In genomic region chr19:53507523-53508442, GRCh38 we compare ENCODE assay signal across 1 cellular context.
TF ChIP-seq lines count a peak whose summit lies in the region.

No MANE protein-coding gene starts in this region.

TF ChIP-seq in HepG2, 621 proteins besides CTCF, POLR2A, EP300 and RAD21 (continues in another document):
- TF ChIP-seq NKX3-1 (CRISPR knock-in tag; IDR thresholded peaks at IDR 0.05) (peak; percentile 75; the same call in 1 of the 2 replicates), ZNF30 (CRISPR knock-in tag; IDR thresholded peaks at IDR 0.05) (no peak), CC2D1A (CRISPR knock-in tag; IDR thresholded peaks at IDR 0.05) (no peak), TARDBP (CRISPR knock-in tag; IDR thresholded peaks at IDR 0.05) (peak; percentile 89), ZSCAN29 (CRISPR knock-in tag; conservative IDR thresholded peaks at IDR 0.05) (no peak; the same call in 1 of the 2 replicates), PAF1 (CRISPR knock-in tag; IDR thresholded peaks at IDR 0.05) (no peak), CERS6 (CRISPR knock-in tag; IDR thresholded peaks at IDR 0.05) (no peak), PHB2 (IDR thresholded peaks at IDR 0.05; ENCODE audit: partially characterized antibody) (no peak), ZNF788 (CRISPR knock-in tag; IDR thresholded peaks at IDR 0.05; ENCODE audit: borderline replicate concordance) (peak; percentile 46; the same call in 1 of the 2 replicates), ZNF737 (CRISPR knock-in tag; IDR thresholded peaks at IDR 0.05; ENCODE audit: borderline replicate concordance) (no peak), ZNF772 (CRISPR knock-in tag; IDR thresholded peaks at IDR 0.05) (peak; percentile 34; the same call in 1 of the 2 replicates), ZNF326 (CRISPR knock-in tag; IDR thresholded peaks at IDR 0.05; ENCODE audit: borderline replicate concordance) (no peak), ZNF652 (CRISPR knock-in tag; IDR thresholded peaks at IDR 0.05; ENCODE audit: borderline replicate concordance, low read depth) (peak; percentile 15; the same call in 1 of the 2 replicates), WIZ (CRISPR knock-in tag; IDR thresholded peaks at IDR 0.05) (no peak), ZNF691 (CRISPR knock-in tag; IDR thresholded peaks at IDR 0.05; ENCODE audit: borderline replicate concordance, low read depth) (no peak), ZNF816 (CRISPR knock-in tag; IDR thresholded peaks at IDR 0.05; ENCODE audit: borderline replicate concordance) (0 out of 2 replicates have a peak, but pooled peaks have one; percentile 29), ISL2 (CRISPR knock-in tag; IDR thresholded peaks at IDR 0.05) (peak; percentile 73), PCBP1 (IDR thresholded peaks at IDR 0.05; ENCODE audit: borderline replicate concordance, low read depth, low read length) (no peak), KLF16 (CRISPR knock-in tag; IDR thresholded peaks at IDR 0.05) (peak in 1 of 2 experiments; percentile 36; a peak in 1 of 4 replicates), ZIK1 (CRISPR knock-in tag; IDR thresholded peaks at IDR 0.05; ENCODE audit: borderline replicate concordance, low read depth) (no peak), ETS1 (CRISPR knock-in tag; IDR thresholded peaks at IDR 0.05) (no peak), ZNF777 (CRISPR knock-in tag; IDR thresholded peaks at IDR 0.05) (no peak), GTF2F1 (IDR thresholded peaks at IDR 0.05; ENCODE audit: low read length) (no peak), TSC22D2 (CRISPR knock-in tag; IDR thresholded peaks at IDR 0.05; ENCODE audit: borderline replicate concordance) (no peak), GATAD2A (CRISPR knock-in tag; IDR thresholded peaks at IDR 0.05) (peak; percentile 84), ZNF354B (CRISPR knock-in tag; IDR thresholded peaks at IDR 0.05) (no peak), ZEB1 (IDR thresholded peaks at IDR 0.05; ENCODE audit: insufficient replicate concordance, low read depth) (no peak), ZNF282 (IDR thresholded peaks at IDR 0.05; ENCODE audit: partially characterized antibody) (no peak), ADNP (CRISPR knock-in tag; IDR thresholded peaks at IDR 0.05) (no peak), RBAK (CRISPR knock-in tag; IDR thresholded peaks at IDR 0.05) (no peak), CSRNP1 (CRISPR knock-in tag; IDR thresholded peaks at IDR 0.05) (0 out of 2 replicates have a peak, but pooled peaks have one; percentile 62), HDAC1 (CRISPR knock-in tag; IDR thresholded peaks at IDR 0.05) (peak; percentile 74), MXD1 (CRISPR knock-in tag; IDR thresholded peaks at IDR 0.05) (no peak), ZNF674 (CRISPR knock-in tag; IDR thresholded peaks at IDR 0.05; ENCODE audit: low read depth) (no peak), TEF (CRISPR knock-in tag; IDR thresholded peaks at IDR 0.05) (no peak), TAF1 (CRISPR knock-in tag; IDR thresholded peaks at IDR 0.05) (peak; percentile 54; the same call in 1 of the 2 replicates), ZNF232 (CRISPR knock-in tag; IDR thresholded peaks at IDR 0.05; ENCODE audit: borderline replicate concordance) (no peak)
- TF ChIP-seq, protein P1, sequence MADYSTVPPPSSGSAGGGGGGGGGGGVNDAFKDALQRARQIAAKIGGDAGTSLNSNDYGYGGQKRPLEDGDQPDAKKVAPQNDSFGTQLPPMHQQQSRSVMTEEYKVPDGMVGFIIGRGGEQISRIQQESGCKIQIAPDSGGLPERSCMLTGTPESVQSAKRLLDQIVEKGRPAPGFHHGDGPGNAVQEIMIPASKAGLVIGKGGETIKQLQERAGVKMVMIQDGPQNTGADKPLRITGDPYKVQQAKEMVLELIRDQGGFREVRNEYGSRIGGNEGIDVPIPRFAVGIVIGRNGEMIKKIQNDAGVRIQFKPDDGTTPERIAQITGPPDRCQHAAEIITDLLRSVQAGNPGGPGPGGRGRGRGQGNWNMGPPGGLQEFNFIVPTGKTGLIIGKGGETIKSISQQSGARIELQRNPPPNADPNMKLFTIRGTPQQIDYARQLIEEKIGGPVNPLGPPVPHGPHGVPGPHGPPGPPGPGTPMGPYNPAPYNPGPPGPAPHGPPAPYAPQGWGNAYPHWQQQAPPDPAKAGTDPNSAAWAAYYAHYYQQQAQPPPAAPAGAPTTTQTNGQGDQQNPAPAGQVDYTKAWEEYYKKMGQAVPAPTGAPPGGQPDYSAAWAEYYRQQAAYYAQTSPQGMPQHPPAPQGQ (CRISPR knock-in tag; IDR thresholded peaks at IDR 0.05; ENCODE audit: borderline replicate concordance) = no peak
- TF ChIP-seq, protein P2, sequence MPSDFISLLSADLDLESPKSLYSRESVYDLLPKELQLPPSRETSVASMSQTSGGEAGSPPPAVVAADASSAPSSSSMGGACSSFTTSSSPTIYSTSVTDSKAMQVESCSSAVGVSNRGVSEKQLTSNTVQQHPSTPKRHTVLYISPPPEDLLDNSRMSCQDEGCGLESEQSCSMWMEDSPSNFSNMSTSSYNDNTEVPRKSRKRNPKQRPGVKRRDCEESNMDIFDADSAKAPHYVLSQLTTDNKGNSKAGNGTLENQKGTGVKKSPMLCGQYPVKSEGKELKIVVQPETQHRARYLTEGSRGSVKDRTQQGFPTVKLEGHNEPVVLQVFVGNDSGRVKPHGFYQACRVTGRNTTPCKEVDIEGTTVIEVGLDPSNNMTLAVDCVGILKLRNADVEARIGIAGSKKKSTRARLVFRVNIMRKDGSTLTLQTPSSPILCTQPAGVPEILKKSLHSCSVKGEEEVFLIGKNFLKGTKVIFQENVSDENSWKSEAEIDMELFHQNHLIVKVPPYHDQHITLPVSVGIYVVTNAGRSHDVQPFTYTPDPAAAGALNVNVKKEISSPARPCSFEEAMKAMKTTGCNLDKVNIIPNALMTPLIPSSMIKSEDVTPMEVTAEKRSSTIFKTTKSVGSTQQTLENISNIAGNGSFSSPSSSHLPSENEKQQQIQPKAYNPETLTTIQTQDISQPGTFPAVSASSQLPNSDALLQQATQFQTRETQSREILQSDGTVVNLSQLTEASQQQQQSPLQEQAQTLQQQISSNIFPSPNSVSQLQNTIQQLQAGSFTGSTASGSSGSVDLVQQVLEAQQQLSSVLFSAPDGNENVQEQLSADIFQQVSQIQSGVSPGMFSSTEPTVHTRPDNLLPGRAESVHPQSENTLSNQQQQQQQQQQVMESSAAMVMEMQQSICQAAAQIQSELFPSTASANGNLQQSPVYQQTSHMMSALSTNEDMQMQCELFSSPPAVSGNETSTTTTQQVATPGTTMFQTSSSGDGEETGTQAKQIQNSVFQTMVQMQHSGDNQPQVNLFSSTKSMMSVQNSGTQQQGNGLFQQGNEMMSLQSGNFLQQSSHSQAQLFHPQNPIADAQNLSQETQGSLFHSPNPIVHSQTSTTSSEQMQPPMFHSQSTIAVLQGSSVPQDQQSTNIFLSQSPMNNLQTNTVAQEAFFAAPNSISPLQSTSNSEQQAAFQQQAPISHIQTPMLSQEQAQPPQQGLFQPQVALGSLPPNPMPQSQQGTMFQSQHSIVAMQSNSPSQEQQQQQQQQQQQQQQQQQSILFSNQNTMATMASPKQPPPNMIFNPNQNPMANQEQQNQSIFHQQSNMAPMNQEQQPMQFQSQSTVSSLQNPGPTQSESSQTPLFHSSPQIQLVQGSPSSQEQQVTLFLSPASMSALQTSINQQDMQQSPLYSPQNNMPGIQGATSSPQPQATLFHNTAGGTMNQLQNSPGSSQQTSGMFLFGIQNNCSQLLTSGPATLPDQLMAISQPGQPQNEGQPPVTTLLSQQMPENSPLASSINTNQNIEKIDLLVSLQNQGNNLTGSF (CRISPR knock-in tag; IDR thresholded peaks at IDR 0.05) = no peak
- TF ChIP-seq, protein P3, sequence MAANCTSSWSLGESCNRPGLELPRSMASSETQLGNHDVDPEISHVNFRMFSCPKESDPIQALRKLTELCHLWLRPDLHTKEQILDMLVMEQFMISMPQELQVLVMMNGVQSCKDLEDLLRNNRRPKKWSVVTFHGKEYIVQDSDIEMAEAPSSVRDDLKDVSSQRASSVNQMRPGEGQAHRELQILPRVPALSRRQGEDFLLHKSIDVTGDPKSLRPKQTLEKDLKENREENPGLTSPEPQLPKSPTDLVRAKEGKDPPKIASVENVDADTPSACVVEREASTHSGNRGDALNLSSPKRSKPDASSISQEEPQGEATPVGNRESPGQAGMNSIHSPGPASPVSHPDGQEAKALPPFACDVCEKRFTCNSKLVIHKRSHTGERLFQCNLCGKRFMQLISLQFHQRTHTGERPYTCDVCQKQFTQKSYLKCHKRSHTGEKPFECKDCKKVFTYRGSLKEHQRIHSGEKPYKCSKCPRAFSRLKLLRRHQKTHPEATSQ (CRISPR knock-in tag; IDR thresholded peaks at IDR 0.05; ENCODE audit: borderline replicate concordance) = peak; percentile 19; the same call in 1 of the 2 replicates
- TF ChIP-seq, protein P4, sequence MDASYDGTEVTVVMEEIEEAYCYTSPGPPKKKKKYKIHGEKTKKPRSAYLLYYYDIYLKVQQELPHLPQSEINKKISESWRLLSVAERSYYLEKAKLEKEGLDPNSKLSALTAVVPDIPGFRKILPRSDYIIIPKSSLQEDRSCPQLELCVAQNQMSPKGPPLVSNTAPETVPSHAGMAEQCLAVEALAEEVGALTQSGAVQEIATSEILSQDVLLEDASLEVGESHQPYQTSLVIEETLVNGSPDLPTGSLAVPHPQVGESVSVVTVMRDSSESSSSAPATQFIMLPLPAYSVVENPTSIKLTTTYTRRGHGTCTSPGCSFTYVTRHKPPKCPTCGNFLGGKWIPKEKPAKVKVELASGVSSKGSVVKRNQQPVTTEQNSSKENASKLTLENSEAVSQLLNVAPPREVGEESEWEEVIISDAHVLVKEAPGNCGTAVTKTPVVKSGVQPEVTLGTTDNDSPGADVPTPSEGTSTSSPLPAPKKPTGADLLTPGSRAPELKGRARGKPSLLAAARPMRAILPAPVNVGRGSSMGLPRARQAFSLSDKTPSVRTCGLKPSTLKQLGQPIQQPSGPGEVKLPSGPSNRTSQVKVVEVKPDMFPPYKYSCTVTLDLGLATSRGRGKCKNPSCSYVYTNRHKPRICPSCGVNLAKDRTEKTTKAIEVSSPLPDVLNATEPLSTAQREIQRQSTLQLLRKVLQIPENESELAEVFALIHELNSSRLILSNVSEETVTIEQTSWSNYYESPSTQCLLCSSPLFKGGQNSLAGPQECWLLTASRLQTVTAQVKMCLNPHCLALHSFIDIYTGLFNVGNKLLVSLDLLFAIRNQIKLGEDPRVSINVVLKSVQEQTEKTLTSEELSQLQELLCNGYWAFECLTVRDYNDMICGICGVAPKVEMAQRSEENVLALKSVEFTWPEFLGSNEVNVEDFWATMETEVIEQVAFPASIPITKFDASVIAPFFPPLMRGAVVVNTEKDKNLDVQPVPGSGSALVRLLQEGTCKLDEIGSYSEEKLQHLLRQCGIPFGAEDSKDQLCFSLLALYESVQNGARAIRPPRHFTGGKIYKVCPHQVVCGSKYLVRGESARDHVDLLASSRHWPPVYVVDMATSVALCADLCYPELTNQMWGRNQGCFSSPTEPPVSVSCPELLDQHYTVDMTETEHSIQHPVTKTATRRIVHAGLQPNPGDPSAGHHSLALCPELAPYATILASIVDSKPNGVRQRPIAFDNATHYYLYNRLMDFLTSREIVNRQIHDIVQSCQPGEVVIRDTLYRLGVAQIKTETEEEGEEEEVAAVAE (CRISPR knock-in tag; IDR thresholded peaks at IDR 0.05; ENCODE audit: borderline replicate concordance) = peak; percentile 41; the same call in 1 of the 2 replicates
